ENCODE assay signal across 35 cellular contexts in genomic region chr3:180354214-180354613, GRCh38.
"Had no signal": no experiment of that assay in that cellular context is flagged by ENCODE, and none has a peak within 500 bp of the region (broad histone marks: within the 10 kb centered on the region; RNA-seq: fewer than 3 reads in every experiment).

No MANE protein-coding gene starts in this region.

- ATAC-seq: activated CD4-positive, alpha-beta T cell treated with anti-CD3 and anti-CD28 coated beads for 36 hours; activated CD4-positive, CD25-positive, alpha-beta regulatory T cell treated with anti-CD3 and anti-CD28 coated beads, Interleukin-2, amount 50 U/mL, for 24 hours; activated CD8-positive, alpha-beta memory T cell treated with anti-CD3 and anti-CD28 coated beads, Interleukin-2, amount 10 ng/mL, durations not matched to agents 7 days and 5 days; activated CD8-positive, alpha-beta T cell treated with anti-CD3 and anti-CD28 coated beads, Interleukin-2, amount 10 ng/mL, durations not matched to agents 7 days and 5 days; activated naive CD8-positive, alpha-beta T cell treated with anti-CD3 and anti-CD28 coated beads, Interleukin-2, amount 50 U/mL, for 24 hours had no signal

- H3K27ac ChIP-seq: ascending aorta, cardiac muscle cell, VCaP had no signal

- H3K4me1 Mint-ChIP-seq: activated CD4-positive, alpha-beta memory T cell treated with anti-CD3 and anti-CD28 coated beads, Interleukin-2, amount 10 ng/mL, durations not matched to agents 7 days and 5 days; activated CD4-positive, alpha-beta T cell treated with anti-CD3 and anti-CD28 coated beads for 36 hours; activated CD4-positive, alpha-beta T cell treated with anti-CD3 and anti-CD28 coated beads, Interleukin-2, amount 10 ng/mL, durations not matched to agents 7 days and 5 days; activated CD8-positive, alpha-beta memory T cell treated with anti-CD3 and anti-CD28 coated beads, Interleukin-2, amount 10 ng/mL, durations not matched to agents 7 days and 5 days; activated naive CD4-positive, alpha-beta T cell treated with anti-CD3 and anti-CD28 coated beads, Interleukin-2, amount 10 ng/mL, durations not matched to agents 7 days and 5 days; activated naive CD4-positive, alpha-beta T cell treated with anti-CD3 and anti-CD28 coated beads, Interleukin-2, amount 50 U/mL, for 24 hours; activated naive CD8-positive, alpha-beta T cell treated with anti-CD3 and anti-CD28 coated beads, Interleukin-2, amount 10 ng/mL, durations not matched to agents 7 days and 5 days; activated naive CD8-positive, alpha-beta T cell treated with anti-CD3 and anti-CD28 coated beads, Interleukin-2, amount 50 U/mL, for 24 hours; brain; central memory CD8-positive, alpha-beta T cell had no signal

- DNase-seq: activated CD4-positive, alpha-beta memory T cell treated with anti-CD3 and anti-CD28 coated beads, Interleukin-2, amount 10 ng/mL, durations not matched to agents 7 days and 5 days; activated CD4-positive, alpha-beta T cell treated with anti-CD3 and anti-CD28 coated beads for 1 hour; activated CD4-positive, alpha-beta T cell treated with anti-CD3 and anti-CD28 coated beads for 36 hours; activated CD4-positive, alpha-beta T cell treated with anti-CD3 and anti-CD28 coated beads for 48 hours; activated CD4-positive, alpha-beta T cell treated with anti-CD3 and anti-CD28 coated beads, Interleukin-2, amount 10 ng/mL, durations not matched to agents 7 days and 5 days; activated CD4-positive, alpha-beta T cell treated with anti-CD3 and anti-CD28 coated beads, Interleukin-2, amount 50 U/mL, for 48 hours; activated CD4-positive, CD25-positive, alpha-beta regulatory T cell; activated CD8-positive, alpha-beta memory T cell treated with anti-CD3 and anti-CD28 coated beads for 24 hours; activated CD8-positive, alpha-beta memory T cell treated with anti-CD3 and anti-CD28 coated beads, Interleukin-2, amount 10 ng/mL, durations not matched to agents 7 days and 5 days; activated CD8-positive, alpha-beta memory T cell treated with anti-CD3 and anti-CD28 coated beads, Interleukin-2, amount 50 U/mL, for 48 hours; activated CD8-positive, alpha-beta T cell treated with anti-CD3 and anti-CD28 coated beads, Interleukin-2, amount 10 ng/mL, durations not matched to agents 7 days and 5 days; activated effector memory CD4-positive, alpha-beta T cell treated with Interleukin-2 at 50 U/mL for 16 hours; activated gamma-delta T cell; activated naive CD4-positive, alpha-beta T cell treated with anti-CD3 and anti-CD28 coated beads, Interleukin-2, amount 10 ng/mL, durations not matched to agents 7 days and 5 days; activated naive CD4-positive, alpha-beta T cell treated with Interleukin-2 at 50 U/mL for 16 hours; activated naive CD8-positive, alpha-beta T cell treated with anti-CD3 and anti-CD28 coated beads, Interleukin-2, amount 10 ng/mL, durations not matched to agents 7 days and 5 days; activated naive CD8-positive, alpha-beta T cell treated with anti-CD3 and anti-CD28 coated beads, Interleukin-2, amount 50 U/mL, for 24 hours; activated T-cell treated with anti-CD3 and anti-CD28 coated beads, Interleukin-2, amount 50 U/mL, for 24 hours; activated T-cell treated with anti-CD3 and anti-CD28 coated beads, Interleukin-2, amount 50 U/mL, for 48 hours; amygdala; anterior cingulate cortex; caudate nucleus; cerebellar nuclear complex; T-helper 2 cell; T-helper 9 cell had no signal

- H3K9me3 ChIP-seq: ascending aorta had no signal

- H3K4me1 ChIP-seq: ascending aorta had no signal

- H3K4me3 Mint-ChIP-seq: activated CD4-positive, alpha-beta memory T cell treated with anti-CD3 and anti-CD28 coated beads, Interleukin-2, amount 10 ng/mL, durations not matched to agents 7 days and 5 days; activated CD4-positive, alpha-beta T cell treated with anti-CD3 and anti-CD28 coated beads for 36 hours; activated CD4-positive, alpha-beta T cell treated with anti-CD3 and anti-CD28 coated beads, Interleukin-2, amount 10 ng/mL, durations not matched to agents 7 days and 5 days; activated CD8-positive, alpha-beta memory T cell treated with anti-CD3 and anti-CD28 coated beads, Interleukin-2, amount 10 ng/mL, durations not matched to agents 7 days and 5 days; activated CD8-positive, alpha-beta T cell treated with anti-CD3 and anti-CD28 coated beads, Interleukin-2, amount 10 ng/mL, durations not matched to agents 7 days and 5 days; activated naive CD4-positive, alpha-beta T cell treated with anti-CD3 and anti-CD28 coated beads, Interleukin-2, amount 10 ng/mL, durations not matched to agents 7 days and 5 days; activated naive CD4-positive, alpha-beta T cell treated with anti-CD3 and anti-CD28 coated beads, Interleukin-2, amount 50 U/mL, for 24 hours; activated naive CD8-positive, alpha-beta T cell; activated naive CD8-positive, alpha-beta T cell treated with anti-CD3 and anti-CD28 coated beads, Interleukin-2, amount 10 ng/mL, durations not matched to agents 7 days and 5 days; activated naive CD8-positive, alpha-beta T cell treated with anti-CD3 and anti-CD28 coated beads, Interleukin-2, amount 50 U/mL, for 24 hours; activated T-cell treated with anti-CD3 and anti-CD28 coated beads, Interleukin-2, amount 50 U/mL, for 24 hours; brain; central memory CD8-positive, alpha-beta T cell; T-helper 2 cell treated with Interferon-gamma antibody and Interleukin-4, amounts not matched to agents 5 μg/mL and 100 μg/mL, for 36 hours had no signal

- H3K27me3 Mint-ChIP-seq: activated CD4-positive, alpha-beta memory T cell treated with anti-CD3 and anti-CD28 coated beads, Interleukin-2, amount 10 ng/mL, durations not matched to agents 7 days and 5 days; activated CD4-positive, alpha-beta T cell treated with anti-CD3 and anti-CD28 coated beads for 36 hours; activated CD4-positive, alpha-beta T cell treated with anti-CD3 and anti-CD28 coated beads, Interleukin-2, amount 10 ng/mL, durations not matched to agents 7 days and 5 days; activated CD8-positive, alpha-beta memory T cell treated with anti-CD3 and anti-CD28 coated beads, Interleukin-2, amount 10 ng/mL, durations not matched to agents 7 days and 5 days; activated naive CD4-positive, alpha-beta T cell treated with anti-CD3 and anti-CD28 coated beads, Interleukin-2, amount 10 ng/mL, durations not matched to agents 7 days and 5 days; activated naive CD4-positive, alpha-beta T cell treated with anti-CD3 and anti-CD28 coated beads, Interleukin-2, amount 50 U/mL, for 24 hours; activated naive CD8-positive, alpha-beta T cell treated with anti-CD3 and anti-CD28 coated beads, Interleukin-2, amount 10 ng/mL, durations not matched to agents 7 days and 5 days; activated T-cell treated with anti-CD3 and anti-CD28 coated beads, Interleukin-2, amount 50 U/mL, for 24 hours; brain; central memory CD8-positive, alpha-beta T cell had no signal

- H3K27ac Mint-ChIP-seq: activated CD4-positive, alpha-beta memory T cell treated with anti-CD3 and anti-CD28 coated beads, Interleukin-2, amount 10 ng/mL, durations not matched to agents 7 days and 5 days; activated CD4-positive, alpha-beta T cell treated with anti-CD3 and anti-CD28 coated beads for 36 hours; activated CD4-positive, alpha-beta T cell treated with anti-CD3 and anti-CD28 coated beads, Interleukin-2, amount 10 ng/mL, durations not matched to agents 7 days and 5 days; activated CD8-positive, alpha-beta memory T cell treated with anti-CD3 and anti-CD28 coated beads, Interleukin-2, amount 10 ng/mL, durations not matched to agents 7 days and 5 days; activated CD8-positive, alpha-beta T cell treated with anti-CD3 and anti-CD28 coated beads, Interleukin-2, amount 10 ng/mL, durations not matched to agents 7 days and 5 days; activated naive CD4-positive, alpha-beta T cell treated with anti-CD3 and anti-CD28 coated beads, Interleukin-2, amount 10 ng/mL, durations not matched to agents 7 days and 5 days; activated naive CD4-positive, alpha-beta T cell treated with anti-CD3 and anti-CD28 coated beads, Interleukin-2, amount 50 U/mL, for 24 hours; activated naive CD8-positive, alpha-beta T cell; activated naive CD8-positive, alpha-beta T cell treated with anti-CD3 and anti-CD28 coated beads, Interleukin-2, amount 10 ng/mL, durations not matched to agents 7 days and 5 days; activated naive CD8-positive, alpha-beta T cell treated with anti-CD3 and anti-CD28 coated beads, Interleukin-2, amount 50 U/mL, for 24 hours; activated T-cell treated with anti-CD3 and anti-CD28 coated beads, Interleukin-2, amount 50 U/mL, for 24 hours; activated T-helper 2 cell treated with anti-CD3 and anti-CD28 coated beads, Interferon-gamma antibody, Interleukin-2, Interleukin-4, amounts not matched to agents 10 μg/mL and 5 μg/mL and 100 μg/mL, durations not matched to agents 14 hours and 24 hours and 36 hours; brain; T-helper 2 cell treated with Interferon-gamma antibody and Interleukin-4, amounts not matched to agents 5 μg/mL and 100 μg/mL, for 36 hours had no signal

- H3K36me3 ChIP-seq: ascending aorta, cardiac muscle cell had no signal

- H3K4me3 ChIP-seq: ascending aorta, cardiac muscle cell had no signal

- H3K9me3 Mint-ChIP-seq: activated CD4-positive, alpha-beta memory T cell treated with anti-CD3 and anti-CD28 coated beads, Interleukin-2, amount 10 ng/mL, durations not matched to agents 7 days and 5 days; activated CD4-positive, alpha-beta T cell treated with anti-CD3 and anti-CD28 coated beads, Interleukin-2, amount 10 ng/mL, durations not matched to agents 7 days and 5 days; activated naive CD4-positive, alpha-beta T cell treated with anti-CD3 and anti-CD28 coated beads, Interleukin-2, amount 10 ng/mL, durations not matched to agents 7 days and 5 days; activated naive CD4-positive, alpha-beta T cell treated with anti-CD3 and anti-CD28 coated beads, Interleukin-2, amount 50 U/mL, for 24 hours; activated naive CD8-positive, alpha-beta T cell treated with anti-CD3 and anti-CD28 coated beads, Interleukin-2, amount 10 ng/mL, durations not matched to agents 7 days and 5 days; activated naive CD8-positive, alpha-beta T cell treated with anti-CD3 and anti-CD28 coated beads, Interleukin-2, amount 50 U/mL, for 24 hours; activated T-helper 2 cell treated with anti-CD3 and anti-CD28 coated beads, Interferon-gamma antibody, Interleukin-2, Interleukin-4, amounts not matched to agents 10 μg/mL and 5 μg/mL and 100 μg/mL, durations not matched to agents 14 hours and 24 hours and 36 hours; brain; T-helper 2 cell treated with Interferon-gamma antibody and Interleukin-4, amounts not matched to agents 5 μg/mL and 100 μg/mL, for 36 hours had no signal

- H3K36me3 Mint-ChIP-seq: activated CD8-positive, alpha-beta memory T cell treated with anti-CD3 and anti-CD28 coated beads, Interleukin-2, amount 10 ng/mL, durations not matched to agents 7 days and 5 days; activated naive CD4-positive, alpha-beta T cell treated with anti-CD3 and anti-CD28 coated beads, Interleukin-2, amount 10 ng/mL, durations not matched to agents 7 days and 5 days; activated naive CD4-positive, alpha-beta T cell treated with anti-CD3 and anti-CD28 coated beads, Interleukin-2, amount 50 U/mL, for 24 hours; activated naive CD8-positive, alpha-beta T cell; activated naive CD8-positive, alpha-beta T cell treated with anti-CD3 and anti-CD28 coated beads, Interleukin-2, amount 10 ng/mL, durations not matched to agents 7 days and 5 days; brain had no signal

- H3K27me3 ChIP-seq: ascending aorta, cardiac muscle cell had no signal
